Comparison of ENCODE assay signal across 8 cellular contexts in the genomic region with DNA sequence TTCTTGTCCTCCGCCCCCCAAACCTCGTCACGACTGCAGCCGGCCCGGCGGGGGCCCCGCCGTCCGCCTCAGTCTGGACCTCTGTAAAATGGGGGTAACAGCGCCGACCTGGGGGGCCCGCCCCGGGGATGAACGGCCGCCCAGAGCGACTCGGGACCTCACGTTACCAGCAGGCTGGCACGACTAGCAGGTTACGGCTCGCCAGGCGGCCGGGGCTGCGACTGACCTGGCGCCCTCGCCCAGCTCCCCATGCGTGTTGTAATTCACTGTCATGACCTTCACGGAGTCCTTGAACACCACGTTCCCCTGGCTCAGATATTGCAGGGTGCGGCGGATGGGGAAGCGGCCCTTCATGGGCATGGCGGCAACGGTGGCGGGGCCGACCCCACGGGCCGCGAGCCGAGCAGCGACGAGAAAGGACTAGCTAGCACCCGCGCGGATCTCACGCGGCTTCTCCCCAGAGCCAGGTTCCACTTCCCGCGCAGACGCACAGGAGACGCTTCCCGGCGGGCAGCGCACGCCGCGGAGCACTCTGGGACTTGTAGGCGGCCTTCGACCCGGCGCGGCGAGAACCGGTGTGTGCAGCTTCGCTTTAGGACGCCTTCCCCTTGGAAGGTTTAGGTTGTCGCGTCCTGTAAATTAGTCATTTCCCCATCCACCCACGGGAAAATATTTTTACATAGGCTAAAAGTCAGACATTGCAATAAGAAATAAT. TPM values are rescaled to one million over a fixed set of nuclear protein-coding genes. Genes with fewer than 3 reads are reported as not detected.
A peak's percentile ranks its signal among the peaks of the same experiment; 100 is the strongest.
DNase-seq lines count a peak whose midpoint lies in the region; ATAC-seq and TF ChIP-seq lines count a peak whose summit lies in the region.

Gene MRPS25 (minus strand): TSS at position 481 of the 715 bp plus-strand sequence. CDS start 121 bp downstream, at position 360.

- TF ChIP-seq CTCF in Panc1 (IDR thresholded peaks at IDR 0.05) (no peak), esophagus muscularis mucosa (IDR thresholded peaks at IDR 0.05) (no peak)

- H3K9me3 Mint-ChIP-seq in activated T-cell treated with anti-CD3 and anti-CD28 coated beads, Interleukin-2, amount 50 U/mL, for 4 hours: no peaks in the 10 kb centered on the region

- BruUV-seq in Panc1 (replicated peaks; lab: Mats Ljungman, UMichigan): no TSS peak

- TF ChIP-seq POLR2A in esophagus muscularis mucosa (IDR thresholded peaks at IDR 0.05; ENCODE audit: low read depth): peak; percentile 84

- peak within 1 kb of the TSS; percentile 96 for H3K4me3 Mint-ChIP-seq in activated T-cell treated with anti-CD3 and anti-CD28 coated beads, Interleukin-2, amount 50 U/mL, for 4 hours

- CTCF ChIA-PET in Panc1 (lab: Charles Lee): no interaction called here

- POLR2A ChIA-PET in Panc1 (lab: Charles Lee): interaction anchor here (0.8 kb wide), 1 partner anchor 141 kb away, joined by 3 read pairs; no protein-coding TSS in a partner anchor

- H3K4me1 Mint-ChIP-seq in activated T-cell treated with anti-CD3 and anti-CD28 coated beads, Interleukin-2, amount 50 U/mL, for 4 hours (ENCODE audit: low read depth): peaks cover 22% of the 10 kb centered on the region

- no peak for TF ChIP-seq EP300 in esophagus muscularis mucosa (IDR thresholded peaks at IDR 0.05)

- H3K27me3 ChIP-seq in Panc1 (ENCODE audit: control insufficient read depth, insufficient read depth, low read length): no peaks in the 10 kb centered on the region
- H3K27me3 ChIP-seq in esophagus muscularis mucosa: no peaks in the 10 kb centered on the region
- H3K27me3 ChIP-seq in muscle layer of duodenum (ENCODE audit: low read depth, low read length): no peaks in the 10 kb centered on the region

- peak; percentile 41 for DNase-seq in DMS53 treated with DMSO at 0.1 percent for 48 hours (lab: John Stamatoyannopoulos, UW; ENCODE audit: unreplicated experiment)
- DNase-seq in KG1 (lab: John Stamatoyannopoulos, UW): peak; percentile 53
- DNase-seq in Panc1 (ENCODE audit: low read depth, low spot score): peak; percentile 61
- peak; percentile 82 for DNase-seq in activated T-cell treated with anti-CD3 and anti-CD28 coated beads, Interleukin-2, amount 50 U/mL, for 4 hours
- peak; percentile 96 for DNase-seq in esophagus muscularis mucosa (ENCODE audit: extremely low spot score)
- DNase-seq in stimulated activated CD8-positive, alpha-beta memory T cell treated with anti-CD3 and anti-CD28 coated beads, Interleukin-7, amount 100 ng/mL, for 24 hours (ENCODE audit: low read depth): peak; percentile 72

- H3K4me1 ChIP-seq in Panc1 (ENCODE audit: control insufficient read depth, insufficient read depth, low read length) (peaks cover 10% of the 10 kb centered on the region), esophagus muscularis mucosa (peaks cover 13 to 26% (median 22%) of the 10 kb centered on the region in 4 donors), muscle layer of duodenum (ENCODE audit: control insufficient read depth in 1 of 2, insufficient read depth in 2 of 2, low read length in 2 of 2) (peaks cover 11 to 16% of the 10 kb centered on the region in 2 donors)

- no peaks in the 10 kb centered on the region; the same call in 1 of the 2 replicates for H3K36me3 ChIP-seq in Panc1 (ENCODE audit: control insufficient read depth, insufficient read depth, low read length)
- peaks cover 0 to under 1% (median 0%) of the 10 kb centered on the region in 4 donors for H3K36me3 ChIP-seq in esophagus muscularis mucosa
- peaks cover 0 to 5% of the 10 kb centered on the region in 2 donors for H3K36me3 ChIP-seq in muscle layer of duodenum (ENCODE audit: control insufficient read depth in 1 of 2, insufficient read depth in 2 of 2, low read length in 2 of 2)

- peak; percentile 95 for ATAC-seq in GM21737 (IDR thresholded peaks at IDR 0.05; ENCODE audit: unreplicated experiment)
- peak; percentile 98 for ATAC-seq in Panc1
- peak; percentile 98 for ATAC-seq in activated T-cell treated with anti-CD3 and anti-CD28 coated beads, Interleukin-2, amount 50 U/mL, for 4 hours

- no peaks in the 10 kb centered on the region for H3K27me3 Mint-ChIP-seq in activated T-cell treated with anti-CD3 and anti-CD28 coated beads, Interleukin-2, amount 50 U/mL, for 4 hours (ENCODE audit: low read depth)

- in situ Hi-C loops in Panc1 (cut with HindIII; ENCODE audit: low pct_unique_long_range_greater_than_20kb, low sequenced_read_pairs): no loop called here

- H3K9me3 ChIP-seq in Panc1 (ENCODE audit: control insufficient read depth, insufficient read depth, low read depth, low read length): no peaks in the 10 kb centered on the region
- H3K9me3 ChIP-seq in esophagus muscularis mucosa: no peaks in the 10 kb centered on the region
- no peaks in the 10 kb centered on the region for H3K9me3 ChIP-seq in muscle layer of duodenum (ENCODE audit: control insufficient read depth in 1 of 2, low read length in 2 of 2)

- 0% methylated on average over 22 of the region's 69 CpGs for WGBS in esophagus muscularis mucosa

- intact Hi-C loops in Panc1 (cut with micrococcal nuclease; ENCODE audit: unreplicated experiment): no loop called here
- intact Hi-C loops in esophagus muscularis mucosa (cut with DNase I): no loop called here

- H3K4me3 ChIP-seq in Panc1 (ENCODE audit: low read depth in 2 of 2, low read length in 2 of 2) (peak within 1 kb of the TSS; percentile 77 to 86), esophagus muscularis mucosa (peak within 1 kb of the TSS; percentile 78 to 98 (median 90)), muscle layer of duodenum (ENCODE audit: low read depth in 1 of 2, low read length in 2 of 2) (peak within 1 kb of the TSS; percentile 86 to 94)

- peaks cover 11% of the 10 kb centered on the region for H3K36me3 Mint-ChIP-seq in activated T-cell treated with anti-CD3 and anti-CD28 coated beads, Interleukin-2, amount 50 U/mL, for 4 hours (ENCODE audit: insufficient read depth)

- peak within 1 kb of the TSS; percentile 73 for H3K27ac ChIP-seq in Panc1 (ENCODE audit: low read length)
- peak within 1 kb of the TSS; percentile 82 to 87 (median 85) for H3K27ac ChIP-seq in esophagus muscularis mucosa (replicated peaks in 1 of 4)
- H3K27ac ChIP-seq in muscle layer of duodenum (ENCODE audit: low read length): peak within 1 kb of the TSS; percentile 67

RNA-seq across cellular contexts. Expression of gene MRPS25, which starts in this region (rescaled TPM):
- 45.2 TPM for total RNA-seq in Panc1 (2021; ENCODE audit: unreplicated experiment)
- 25.0 TPM for polyA plus RNA-seq in Panc1 (2012; ENCODE audit: insufficient read length)
- total RNA-seq in activated T-cell treated with anti-CD3 and anti-CD28 coated beads, Interleukin-2, amount 50 U/mL, for 4 hours: 10 to 100 TPM; 76.2 to 87.3 (median 81.1) TPM
- total RNA-seq in esophagus muscularis mucosa: 10 to 100 TPM; 17.6 to 32.3 (median 23.6) TPM

Comparison
In these comparisons a context has a peak if more than half of its experiments do, and no peak if none do; other contexts are left out.
1. Peak in every context shown above with its lines: DNase-seq, ATAC-seq, H3K4me3 ChIP-seq and H3K27ac ChIP-seq.
2. DNase-seq: peak in every context shown above with its lines; median percentile 96 in esophagus muscularis mucosa; 82 in activated T-cell treated with anti-CD3 and anti-CD28 coated beads, Interleukin-2, amount 50 U/mL, for 4 hours; 72 in stimulated activated CD8-positive, alpha-beta memory T cell treated with anti-CD3 and anti-CD28 coated beads, Interleukin-7, amount 100 ng/mL, for 24 hours; 61 in Panc1; 53 in KG1; 41 in DMS53 treated with DMSO at 0.1 percent for 48 hours.